ENCODE assay signal across 22 cellular contexts in the genomic region with DNA sequence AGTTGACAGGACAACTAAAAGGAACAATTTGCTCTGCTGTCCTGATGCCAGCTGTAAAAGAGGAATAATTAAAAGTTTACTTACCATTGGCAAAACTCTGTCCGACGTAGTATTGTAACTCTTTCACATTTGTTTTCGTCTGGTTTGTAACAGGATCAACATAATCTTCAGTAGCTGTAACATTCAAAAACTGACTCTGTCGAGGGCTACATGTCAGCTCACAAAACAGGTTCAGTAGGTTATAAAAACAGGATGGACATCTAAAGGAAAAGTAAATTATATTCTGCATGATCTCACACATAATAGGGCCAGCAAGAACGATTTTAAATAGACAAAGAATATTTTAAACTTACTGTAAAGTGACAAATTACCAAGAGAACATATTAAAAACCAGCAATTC.
"Had no signal": no experiment of that assay in that cellular context is flagged by ENCODE, and none has a peak within 500 bp of the region (broad histone marks: within the 10 kb centered on the region; RNA-seq: fewer than 3 reads in every experiment).

No MANE protein-coding gene starts in this region.

- H3K27me3 ChIP-seq: foreskin keratinocyte, left lung, neutrophil, ovary, suprapubic skin, tibial nerve, uterus had no signal

- ATAC-seq: foreskin keratinocyte; left lung; naive thymus-derived CD8-positive, alpha-beta T cell; right cardiac atrium; stimulated activated naive CD8-positive, alpha-beta T cell treated with anti-CD3 and anti-CD28 coated beads, Interleukin-15, amount 100 ng/mL, for 72 hours; WTC11 had no signal

- H3K9me3 Mint-ChIP-seq: activated naive CD4-positive, alpha-beta T cell treated with anti-CD3 and anti-CD28 coated beads for 36 hours; naive thymus-derived CD8-positive, alpha-beta T cell; stimulated activated naive CD8-positive, alpha-beta T cell treated with anti-CD3 and anti-CD28 coated beads, Interleukin-15, amount 100 ng/mL, for 72 hours; WTC11 had no signal

- H3K27ac Mint-ChIP-seq: activated naive CD4-positive, alpha-beta T cell treated with anti-CD3 and anti-CD28 coated beads for 36 hours; stimulated activated naive CD8-positive, alpha-beta T cell treated with anti-CD3 and anti-CD28 coated beads, Interleukin-15, amount 100 ng/mL, for 72 hours; WTC11 had no signal

- H3K9me3 ChIP-seq: left lung, neutrophil, ovary, suprapubic skin, tibial nerve, uterus had no signal

- H3K27ac ChIP-seq: foreskin keratinocyte, left lung, neutrophil, ovary, suprapubic skin, tibial nerve, uterus had no signal

- H3K4me3 Mint-ChIP-seq: activated naive CD4-positive, alpha-beta T cell treated with anti-CD3 and anti-CD28 coated beads for 36 hours; naive thymus-derived CD8-positive, alpha-beta T cell; stimulated activated naive CD8-positive, alpha-beta T cell treated with anti-CD3 and anti-CD28 coated beads, Interleukin-15, amount 100 ng/mL, for 72 hours; WTC11 had no signal

- H3K36me3 ChIP-seq: ovary, uterus had no signal

- H3K4me3 ChIP-seq: left lung, lung, ovary, suprapubic skin, tibial nerve, uterus had no signal

- DNase-seq: activated CD4-positive, alpha-beta T cell treated with anti-CD3 and anti-CD28 coated beads, Interleukin-2, amount 50 U/mL, for 4 hours; activated CD8-positive, alpha-beta memory T cell treated with anti-CD3 and anti-CD28 coated beads, Interleukin-2, amount 50 U/mL, for 48 hours; activated effector memory CD4-positive, alpha-beta T cell treated with Interleukin-2 at 50 U/mL for 16 hours; activated naive CD4-positive, alpha-beta T cell treated with anti-CD3 and anti-CD28 coated beads for 36 hours; activated T-cell treated with anti-CD3 and anti-CD28 coated beads, Interleukin-2, amount 50 U/mL, for 48 hours; amygdala; cortex of kidney; foreskin keratinocyte; kidney glomerular epithelial cell; left lung; naive thymus-derived CD8-positive, alpha-beta T cell; ovary; right cardiac atrium; stimulated activated CD4-positive, alpha-beta T cell treated with anti-CD3 and anti-CD28 coated beads, Interleukin-1b, Interleukin-23, amount 100 ng/mL, for 48 hours; stimulated activated naive CD8-positive, alpha-beta T cell treated with anti-CD3 and anti-CD28 coated beads, Interleukin-15, amount 100 ng/mL, for 72 hours; T-helper 1 cell; uterus had no signal

- H3K27me3 Mint-ChIP-seq: naive thymus-derived CD8-positive, alpha-beta T cell; stimulated activated naive CD8-positive, alpha-beta T cell treated with anti-CD3 and anti-CD28 coated beads, Interleukin-15, amount 100 ng/mL, for 72 hours had no signal
